In the genomic region with DNA sequence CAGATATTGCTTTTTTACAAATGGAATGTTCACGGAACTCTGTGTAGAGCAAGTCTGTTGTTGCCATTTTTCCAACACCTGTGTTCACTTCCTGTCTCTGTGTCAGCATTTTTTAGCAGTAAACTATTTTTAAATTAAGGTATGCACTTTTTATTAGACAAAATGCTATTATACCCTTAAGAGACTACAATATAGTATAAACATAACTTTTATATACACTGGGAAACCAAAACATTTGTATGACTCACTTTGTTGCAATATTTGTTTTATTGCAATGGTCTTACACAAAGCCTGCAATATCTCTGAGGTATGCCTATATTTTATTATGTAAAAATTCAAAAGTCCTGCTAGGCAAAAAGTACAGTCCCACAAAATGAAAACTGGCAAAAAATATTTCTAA, we compare ENCODE assay signal across 23 cellular contexts. TPM values are rescaled to one million over a fixed set of nuclear protein-coding genes. Genes with fewer than 3 reads are reported as not detected.
DNase-seq lines count a peak whose midpoint lies in the region; ATAC-seq and TF ChIP-seq lines count a peak whose summit lies in the region.
"Had no signal": no experiment of that assay in that cellular context is flagged by ENCODE, and none has a peak within 500 bp of the region (broad histone marks: within the 10 kb centered on the region; RNA-seq: fewer than 3 reads in every experiment).

No MANE protein-coding gene starts in this region.

- TF ChIP-seq POLR2A in vagina (IDR thresholded peaks at IDR 0.05): no peak

- H3K27ac ChIP-seq in AG04450 (ENCODE audit: low read depth, low read length): no peak overlapping the region
- H3K27ac ChIP-seq in Panc1 (ENCODE audit: low read length): no peak overlapping the region
- no peak overlapping the region for H3K27ac ChIP-seq in vagina
- H3K27ac ChIP-seq: BLaER1 treated with 17β-estradiol and CSF1 and Interleukin-3, amounts not matched to agents 10 nM and 100 nM; colonic mucosa; esophagus muscularis mucosa; neutrophil; sigmoid colon had no signal

- intact Hi-C loops in Panc1 (cut with micrococcal nuclease; ENCODE audit: unreplicated experiment): no loop called here
- intact Hi-C loops in vagina (cut with DNase I): no loop called here

- H3K27me3 ChIP-seq in AG04450 (ENCODE audit: control insufficient read depth, insufficient read depth, low read length) (no peaks in the 10 kb centered on the region), Panc1 (ENCODE audit: control insufficient read depth, insufficient read depth, low read length) (no peaks in the 10 kb centered on the region), vagina (no peaks in the 10 kb centered on the region)
- H3K27me3 ChIP-seq: BLaER1 treated with 17β-estradiol and CSF1 and Interleukin-3, amounts not matched to agents 10 nM and 100 nM; colonic mucosa; esophagus muscularis mucosa; neutrophil; sigmoid colon had no signal

- H3K4me1 ChIP-seq in Panc1 (ENCODE audit: control insufficient read depth, insufficient read depth, low read length) (no peaks in the 10 kb centered on the region), vagina (no peaks in the 10 kb centered on the region)
- H3K4me1 ChIP-seq: BLaER1 treated with 17β-estradiol and CSF1 and Interleukin-3, amounts not matched to agents 10 nM and 100 nM; Caco-2; colonic mucosa; esophagus muscularis mucosa; sigmoid colon had no signal

- ATAC-seq in Panc1: no peak
- no peak for ATAC-seq in GM21825 (IDR thresholded peaks at IDR 0.05; ENCODE audit: unreplicated experiment)
- ATAC-seq in GM21381 (IDR thresholded peaks at IDR 0.05; ENCODE audit: unreplicated experiment): no peak
- ATAC-seq in GM18519 (IDR thresholded peaks at IDR 0.05; ENCODE audit: low FRiP score, unreplicated experiment): no peak
- ATAC-seq: effector memory CD8-positive, alpha-beta T cell; HCT116 had no signal

- DNase-seq in AG04450 (ENCODE audit: low read depth, low spot score) (peak; percentile 11), HFF-Myc (ENCODE audit: extremely low read depth, low read depth) (peak; percentile 19), Panc1 (ENCODE audit: low read depth, low spot score) (peak; percentile 17), fibroblast of peridontal ligament (ENCODE audit: extremely low read depth) (peak; percentile 63), vagina (ENCODE audit: extremely low spot score in 2 of 2) (no peak)
- DNase-seq: activated CD4-positive, alpha-beta T cell treated with anti-CD3 and anti-CD28 coated beads for 4 hours; activated T-cell treated with anti-CD3 and anti-CD28 coated beads, Interleukin-2, amount 50 U/mL, for 24 hours; Caco-2; colonic mucosa; DMS79; effector memory CD8-positive, alpha-beta T cell; NCI-H1436; NCI-H524; sigmoid colon had no signal

- TF ChIP-seq CTCF in AG04450 (IDR thresholded peaks at IDR 0.05; ENCODE audit: low read depth, low read length) (no peak), HFF-Myc (IDR thresholded peaks at IDR 0.05; ENCODE audit: low read depth, low read length, missing control alignments) (no peak), Panc1 (IDR thresholded peaks at IDR 0.05) (no peak), vagina (IDR thresholded peaks at IDR 0.05) (no peak)

- CTCF ChIA-PET in AG04450 (lab: Charles Lee) (no interaction called here), Panc1 (lab: Charles Lee) (no interaction called here)

- POLR2A ChIA-PET in AG04450 (lab: Yijun Ruan, JAX): no interaction called here
- POLR2A ChIA-PET in Panc1 (lab: Charles Lee): no interaction called here

- H3K9me3 ChIP-seq in AG04450 (ENCODE audit: control insufficient read depth, insufficient read depth, low read length): no peaks in the 10 kb centered on the region
- H3K9me3 ChIP-seq in Panc1 (ENCODE audit: control insufficient read depth, insufficient read depth, low read depth, low read length): no peaks in the 10 kb centered on the region
- H3K9me3 ChIP-seq in vagina: no peaks in the 10 kb centered on the region
- H3K9me3 ChIP-seq: BLaER1 treated with 17β-estradiol and CSF1 and Interleukin-3, amounts not matched to agents 10 nM and 100 nM; Caco-2; colonic mucosa; esophagus muscularis mucosa; neutrophil; sigmoid colon had no signal

- BruUV-seq in Panc1 (replicated peaks; lab: Mats Ljungman, UMichigan): no TSS peak

- no peaks in the 10 kb centered on the region for H3K36me3 ChIP-seq in Panc1 (ENCODE audit: control insufficient read depth, insufficient read depth, low read length)
- no peaks in the 10 kb centered on the region for H3K36me3 ChIP-seq in vagina
- H3K36me3 ChIP-seq: BLaER1 treated with 17β-estradiol and CSF1 and Interleukin-3, amounts not matched to agents 10 nM and 100 nM; colonic mucosa; esophagus muscularis mucosa; neutrophil; sigmoid colon had no signal

- H3K4me3 ChIP-seq in AG04450 (ENCODE audit: low read depth, low read length) (no peak overlapping the region), HFF-Myc (replicated peaks; ENCODE audit: low read depth, low read length) (no peak overlapping the region), Panc1 (ENCODE audit: low read depth in 2 of 2, low read length in 2 of 2) (no peak overlapping the region), vagina (no peak overlapping the region)
- H3K4me3 ChIP-seq: BLaER1 treated with 17β-estradiol and CSF1 and Interleukin-3, amounts not matched to agents 10 nM and 100 nM; colonic mucosa; esophagus muscularis mucosa; sigmoid colon had no signal

- in situ Hi-C loops in Panc1 (cut with HindIII; ENCODE audit: low pct_unique_long_range_greater_than_20kb, low sequenced_read_pairs): no loop called here

RNA-seq across cellular contexts. Expression of a gene that starts 39.8 kb away (rescaled TPM):
- 113 and 175 TPM in 2 replicates for polyA plus RNA-seq in AG04450 (2011; rRNA removed)
- 105 and 197 TPM in 2 replicates for polyA minus RNA-seq in AG04450 (2011; rRNA and poly(A)+ RNA removed)
- total RNA-seq in Panc1 (2021; ENCODE audit: unreplicated experiment) (not detected), vagina (137 TPM)
- polyA plus RNA-seq in Panc1 (2012; ENCODE audit: insufficient read length): not detected
- total RNA-seq: activated CD8-positive, alpha-beta memory T cell treated with anti-CD3 and anti-CD28 coated beads for 36 hours; progenitor cell of endocrine pancreas had no signal

Comparison
In these comparisons a context has a peak if more than half of its experiments do, and no peak if none do; other contexts are left out.
1. DNase-seq: peak in AG04450 (single experiment), HFF-Myc (single experiment), Panc1 (single experiment) and fibroblast of peridontal ligament (single experiment); none in vagina (0 of 2).
2. RNA of a gene that starts 39.8 kb away (total RNA-seq): 137 TPM in vagina (single experiment); not detected in Panc1 (single experiment); every median in the first group is over 100 times any median in the second.